In genomic region chr12:92573104-92573503, GRCh38 we compare ENCODE assay signal across 15 cellular contexts.
"Had no signal": no experiment of that assay in that cellular context is flagged by ENCODE, and none has a peak within 500 bp of the region (broad histone marks: within the 10 kb centered on the region; RNA-seq: fewer than 3 reads in every experiment).

No MANE protein-coding gene starts in this region.

- H3K4me3 ChIP-seq: coronary artery, lung, mucosa of descending colon, sigmoid colon, stomach, thyroid gland had no signal

- H3K27me3 Mint-ChIP-seq: activated CD4-positive, alpha-beta memory T cell treated with anti-CD3 and anti-CD28 coated beads, Interleukin-2, amount 10 ng/mL, durations not matched to agents 7 days and 5 days had no signal

- ATAC-seq: mucosa of descending colon had no signal

- H3K27me3 ChIP-seq: sigmoid colon, stomach, thyroid gland had no signal

- H3K27ac ChIP-seq: coronary artery, sigmoid colon, stomach, thyroid gland had no signal

- H3K9me3 ChIP-seq: mucosa of descending colon, sigmoid colon, stomach, thyroid gland had no signal

- H3K36me3 ChIP-seq: sigmoid colon, stomach, thyroid gland had no signal

- H3K4me3 Mint-ChIP-seq: activated CD4-positive, alpha-beta memory T cell treated with anti-CD3 and anti-CD28 coated beads, Interleukin-2, amount 10 ng/mL, durations not matched to agents 7 days and 5 days had no signal

- DNase-seq: activated CD4-positive, alpha-beta memory T cell treated with anti-CD3 and anti-CD28 coated beads, Interleukin-2, amount 10 ng/mL, durations not matched to agents 7 days and 5 days; activated gamma-delta T cell treated with Interleukin-2 at 50 U/mL for 16 hours; activated T-cell treated with anti-CD3 and anti-CD28 coated beads, Interleukin-2, amount 50 U/mL, for 48 hours; aorta; caudate nucleus; effector CD8-positive, alpha-beta T cell; hippocampal formation; mucosa of descending colon; sigmoid colon; stimulated activated CD4-positive, alpha-beta T cell treated with anti-CD3 and anti-CD28 coated beads, Interleukin-4, amount 100 ng/mL, for 24 hours; stomach; T1000; thyroid gland had no signal
